8 cellular contexts compared by ENCODE assay signal in the genomic region with DNA sequence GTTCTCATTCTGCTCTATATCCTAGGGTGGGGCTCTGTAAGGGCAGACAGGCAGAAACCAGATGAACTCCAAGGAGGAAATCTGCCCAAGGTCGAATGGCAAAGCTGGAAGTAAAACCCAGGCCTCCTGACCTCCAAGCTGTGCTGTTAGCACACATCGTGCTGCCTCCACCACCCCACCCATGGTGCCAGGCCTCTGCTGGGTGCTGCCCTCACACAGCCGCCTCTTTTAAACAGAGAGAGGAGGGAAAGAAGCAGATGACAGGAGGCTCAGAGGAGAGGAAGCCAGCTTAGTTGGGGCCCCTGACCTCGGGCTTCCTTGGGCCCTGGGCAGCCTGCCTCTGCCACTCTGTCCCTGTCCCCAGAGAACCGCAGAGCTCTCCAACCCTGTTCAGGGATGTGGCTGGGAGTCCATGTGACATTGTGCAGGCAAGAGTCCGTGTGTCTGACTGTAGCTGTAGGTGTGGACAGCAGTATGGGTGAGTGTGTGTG. TPM values are rescaled to one million over a fixed set of nuclear protein-coding genes. Genes with fewer than 3 reads are reported as not detected.
DNase-seq lines count a peak whose midpoint lies in the region; ATAC-seq, FAIRE-seq and TF ChIP-seq lines count a peak whose summit lies in the region.

No MANE protein-coding gene starts in this region.

- H3K4me1 ChIP-seq in kidney (ENCODE audit: control insufficient read depth in 1 of 2, insufficient read depth in 1 of 2, low read depth in 1 of 2, low read length in 2 of 2) (peaks cover 6 to 10% of the 10 kb centered on the region in 2 donors), skeletal muscle tissue (ENCODE audit: control insufficient read depth in 3 of 3, insufficient read depth in 3 of 3, low read length in 3 of 3) (peaks cover 37 to 58% (median 46%) of the 10 kb centered on the region in 3 donors), BE2C (no peaks in the 10 kb centered on the region)

- DNase-seq in HFF-Myc (ENCODE audit: extremely low read depth, low read depth), result no peak
- DNase-seq in bronchial epithelial cell (ENCODE audit: low read depth), result no peak
- peak; percentile 50 for DNase-seq in kidney
- DNase-seq in GM13977 (ENCODE audit: low spot score), result no peak
- no peak for DNase-seq in BE2C
- no peak for DNase-seq in NCI-H128 (lab: John Stamatoyannopoulos, UW; ENCODE audit: unreplicated experiment)

- H3K9me3 ChIP-seq in kidney (ENCODE audit: control insufficient read depth in 1 of 2, low read length in 2 of 2) (no peaks in the 10 kb centered on the region), skeletal muscle tissue (ENCODE audit: control insufficient read depth in 3 of 3, low read length in 3 of 3) (no peaks in the 10 kb centered on the region), BE2C (no peaks in the 10 kb centered on the region)

- H3K36me3 ChIP-seq in bronchial epithelial cell (ENCODE audit: control insufficient read depth, insufficient read depth, low read length) (no peaks in the 10 kb centered on the region), kidney (ENCODE audit: control insufficient read depth in 1 of 2, insufficient read depth in 2 of 2, low read length in 2 of 2) (no peaks in the 10 kb centered on the region), skeletal muscle tissue (ENCODE audit: control insufficient read depth in 3 of 3, insufficient read depth in 3 of 3, low read length in 3 of 3) (peaks cover 0 to under 1% (median 0%) of the 10 kb centered on the region in 3 donors), BE2C (no peaks in the 10 kb centered on the region)

- no peak for FAIRE-seq in bronchial epithelial cell (lab: Jason Lieb, UNC)
- no peak for FAIRE-seq in kidney (lab: Jason Lieb, UNC)

- H3K27me3 ChIP-seq in bronchial epithelial cell (ENCODE audit: control insufficient read depth, insufficient read depth, low read length) (no peaks in the 10 kb centered on the region), skeletal muscle tissue (ENCODE audit: control insufficient read depth in 3 of 3, insufficient read depth in 3 of 3, low read length in 3 of 3) (no peaks in the 10 kb centered on the region), BE2C (no peaks in the 10 kb centered on the region)

- peak overlapping the region; percentile 53 for H3K4me3 ChIP-seq in HFF-Myc (replicated peaks; ENCODE audit: low read depth, low read length)
- peak overlapping the region; percentile 61 for H3K4me3 ChIP-seq in bronchial epithelial cell (ENCODE audit: low read depth, low read length)
- H3K4me3 ChIP-seq in kidney (ENCODE audit: low read length in 2 of 2), result no peak overlapping the region
- H3K4me3 ChIP-seq in skeletal muscle tissue (ENCODE audit: low read length in 3 of 3), result peak overlapping the region; percentile 75 to 87 (median 77)
- H3K4me3 ChIP-seq in BE2C (ENCODE audit: low read depth, low read length), result no peak overlapping the region

- no peak for ATAC-seq in GM21367 (IDR thresholded peaks at IDR 0.05; ENCODE audit: unreplicated experiment)

- H3K27ac ChIP-seq in kidney (ENCODE audit: low read depth in 2 of 2, low read length in 2 of 2) (no peak overlapping the region), skeletal muscle tissue (ENCODE audit: low read depth, low read length) (peak overlapping the region; percentile 95)

- intact Hi-C loops in kidney (cut with DNase I), result no loop called here

- TF ChIP-seq CTCF in HFF-Myc (IDR thresholded peaks at IDR 0.05; ENCODE audit: low read depth, low read length, missing control alignments) (no peak), bronchial epithelial cell (IDR thresholded peaks at IDR 0.05; ENCODE audit: insufficient read depth, low read length, severe bottlenecking) (no peak), kidney (IDR thresholded peaks at IDR 0.05; ENCODE audit: borderline replicate concordance, extremely low read depth, insufficient read depth) (no peak), GM13977 (IDR thresholded peaks at IDR 0.05; ENCODE audit: extremely low read depth, insufficient read depth, missing control alignments) (no peak), BE2C (IDR thresholded peaks at IDR 0.05; ENCODE audit: low read depth, low read length) (no peak)

- in situ Hi-C loops in GM13977 (cut with MboI; ENCODE audit: low pct_unique_long_range_greater_than_20kb, low sequenced_read_pairs, unreplicated experiment), result no loop called here

- no peak overlapping the region for H3K9ac ChIP-seq in kidney (ENCODE audit: low read length in 2 of 2)
- peak overlapping the region; percentile 81 to 94 (median 82) for H3K9ac ChIP-seq in skeletal muscle tissue (ENCODE audit: low read depth in 1 of 3, low read length in 3 of 3)

RNA-seq across cellular contexts. Expression of a gene that starts 1.1 kb away (rescaled TPM):
- total RNA-seq in bronchial epithelial cell (3.4 and 7.6 TPM in 2 replicates), kidney (5.5 TPM), skeletal muscle tissue (38.6 TPM)
- polyA plus RNA-seq in kidney (ENCODE audit: insufficient read depth, low read depth, low replicate concordance), result 1.4 TPM
- polyA plus RNA-seq in BE2C (2012; ENCODE audit: insufficient read depth, insufficient read length, low read depth), result not detected

RNA-seq across cellular contexts. Expression of a gene that starts 50.5 kb away (rescaled TPM):
- total RNA-seq in bronchial epithelial cell (71.3 and 93.7 TPM in 2 replicates), kidney (177 TPM), skeletal muscle tissue (104 TPM)
- polyA plus RNA-seq in kidney (ENCODE audit: insufficient read depth, low read depth, low replicate concordance), result 49.5 TPM
- 121 TPM for polyA plus RNA-seq in BE2C (2012; ENCODE audit: insufficient read depth, insufficient read length, low read depth)

RNA-seq across cellular contexts. Expression of a gene that starts 51.1 kb away (rescaled TPM):
- total RNA-seq in bronchial epithelial cell, result 36.6 and 74.9 TPM in 2 replicates
- 39.0 TPM for total RNA-seq in kidney
- polyA plus RNA-seq in kidney (ENCODE audit: insufficient read depth, low read depth, low replicate concordance), result 62.3 TPM
- 15.7 TPM for total RNA-seq in skeletal muscle tissue
- 23.1 TPM for polyA plus RNA-seq in BE2C (2012; ENCODE audit: insufficient read depth, insufficient read length, low read depth)

Comparison
In these comparisons a context has a peak if more than half of its experiments do, and no peak if none do; other contexts are left out.
1. H3K4me3 ChIP-seq: peak in HFF-Myc (single experiment), bronchial epithelial cell (single experiment) and skeletal muscle tissue (3 of 3); none in kidney (0 of 2) and BE2C (single experiment).
2. H3K9ac ChIP-seq: peak in skeletal muscle tissue (3 of 3); none in kidney (0 of 2).